ENCODE assay signal across 1 cellular context in genomic region chr7:30504347-30505173, GRCh38.
TF ChIP-seq lines count a peak whose summit lies in the region.

A gene with protein sequence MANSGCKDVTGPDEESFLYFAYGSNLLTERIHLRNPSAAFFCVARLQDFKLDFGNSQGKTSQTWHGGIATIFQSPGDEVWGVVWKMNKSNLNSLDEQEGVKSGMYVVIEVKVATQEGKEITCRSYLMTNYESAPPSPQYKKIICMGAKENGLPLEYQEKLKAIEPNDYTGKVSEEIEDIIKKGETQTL (minus strand): TSS chr7:30504829. CDS start chr7:30504709, 120 bp downstream.

TF ChIP-seq in HEK293, 187 proteins besides CTCF, POLR2A, EP300 and RAD21 (continued from another document):
- TF ChIP-seq, protein P1, sequence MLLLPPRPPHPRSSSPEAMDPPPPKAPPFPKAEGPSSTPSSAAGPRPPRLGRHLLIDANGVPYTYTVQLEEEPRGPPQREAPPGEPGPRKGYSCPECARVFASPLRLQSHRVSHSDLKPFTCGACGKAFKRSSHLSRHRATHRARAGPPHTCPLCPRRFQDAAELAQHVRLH (tag by site-specific recombination; IDR thresholded peaks at IDR 0.05): peak; percentile 77; the same call in 1 of the 2 replicates
- TF ChIP-seq, protein P2, sequence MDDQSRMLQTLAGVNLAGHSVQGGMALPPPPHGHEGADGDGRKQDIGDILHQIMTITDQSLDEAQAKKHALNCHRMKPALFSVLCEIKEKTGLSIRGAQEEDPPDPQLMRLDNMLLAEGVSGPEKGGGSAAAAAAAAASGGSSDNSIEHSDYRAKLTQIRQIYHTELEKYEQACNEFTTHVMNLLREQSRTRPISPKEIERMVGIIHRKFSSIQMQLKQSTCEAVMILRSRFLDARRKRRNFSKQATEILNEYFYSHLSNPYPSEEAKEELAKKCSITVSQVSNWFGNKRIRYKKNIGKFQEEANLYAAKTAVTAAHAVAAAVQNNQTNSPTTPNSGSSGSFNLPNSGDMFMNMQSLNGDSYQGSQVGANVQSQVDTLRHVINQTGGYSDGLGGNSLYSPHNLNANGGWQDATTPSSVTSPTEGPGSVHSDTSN (CRISPR knock-in tag; IDR thresholded peaks at IDR 0.05): peak; percentile 87
- TF ChIP-seq SCRT2 (tag by site-specific recombination; IDR thresholded peaks at IDR 0.05) (peak; percentile 42; the same call in 1 of the 2 replicates), ZXDB (tag by site-specific recombination; IDR thresholded peaks at IDR 0.05) (peak; percentile 72; the same call in 1 of the 2 replicates), ZNF211 (tag by site-specific recombination; IDR thresholded peaks at IDR 0.05; ENCODE audit: low read depth) (no peak), ZFP69B (tag by site-specific recombination; IDR thresholded peaks at IDR 0.05) (peak; percentile 99), SP2 (tag by site-specific recombination; IDR thresholded peaks at IDR 0.05) (peak; percentile 98), KLF9 (tag by site-specific recombination; IDR thresholded peaks at IDR 0.05; ENCODE audit: low read depth) (peak; percentile 21; the same call in 1 of the 2 replicates), ZNF585B (tag by site-specific recombination; IDR thresholded peaks at IDR 0.05) (no peak), KLF10 (tag by site-specific recombination; IDR thresholded peaks at IDR 0.05) (peak; percentile 21; the same call in 1 of the 2 replicates), EGR2 (tag by site-specific recombination; IDR thresholded peaks at IDR 0.05; ENCODE audit: low read depth) (peak; percentile 62), BCL11A (tag by site-specific recombination; IDR thresholded peaks at IDR 0.05; ENCODE audit: low read depth) (peak; percentile 99), ZNF600 (tag by site-specific recombination; IDR thresholded peaks at IDR 0.05) (0 out of 2 replicates have a peak, but pooled peaks have one; percentile 17), KLF7 (tag by site-specific recombination; IDR thresholded peaks at IDR 0.05; ENCODE audit: borderline replicate concordance) (no peak), ZBTB8A (tag by site-specific recombination; IDR thresholded peaks at IDR 0.05) (peak; percentile 73), ZFHX2 (tag by site-specific recombination; conservative IDR thresholded peaks at IDR 0.05) (peak; percentile 81), KLF16 (tag by site-specific recombination; IDR thresholded peaks at IDR 0.05) (peak; percentile 74; the same call in 1 of the 2 replicates), YY1 (tag by site-specific recombination; IDR thresholded peaks at IDR 0.05) (no peak), ZFP37 (tag by site-specific recombination; IDR thresholded peaks at IDR 0.05) (0 out of 2 replicates have a peak, but pooled peaks have one; percentile 31), KLF17 (tag by site-specific recombination; IDR thresholded peaks at IDR 0.05) (peak; percentile 46), ZNF501 (tag by site-specific recombination; IDR thresholded peaks at IDR 0.05) (peak; percentile 52; the same call in 1 of the 2 replicates), ELK4 (IDR thresholded peaks at IDR 0.05; ENCODE audit: borderline replicate concordance, low read depth, low read length) (no peak), ZBTB26 (tag by site-specific recombination; optimal IDR thresholded peaks at IDR 0.05) (peak; percentile 75), ZNF341 (tag by site-specific recombination; IDR thresholded peaks at IDR 0.05; ENCODE audit: low read depth) (peak; percentile 40; the same call in 1 of the 2 replicates), ZNF571 (tag by site-specific recombination; IDR thresholded peaks at IDR 0.05) (no peak), PATZ1 (tag by site-specific recombination; IDR thresholded peaks at IDR 0.05) (peak; percentile 45; the same call in 1 of the 2 replicates), HOXD13 (CRISPR knock-in tag; IDR thresholded peaks at IDR 0.05; ENCODE audit: borderline replicate concordance) (0 out of 2 replicates have a peak, but pooled peaks have one; percentile 25), FEZF1 (tag by site-specific recombination; IDR thresholded peaks at IDR 0.05) (no peak), GLIS2 (tag by site-specific recombination; IDR thresholded peaks at IDR 0.05) (peak; percentile 31; the same call in 1 of the 2 replicates), ZNF626 (tag by site-specific recombination; IDR thresholded peaks at IDR 0.05) (no peak)
- TF ChIP-seq, protein P3, sequence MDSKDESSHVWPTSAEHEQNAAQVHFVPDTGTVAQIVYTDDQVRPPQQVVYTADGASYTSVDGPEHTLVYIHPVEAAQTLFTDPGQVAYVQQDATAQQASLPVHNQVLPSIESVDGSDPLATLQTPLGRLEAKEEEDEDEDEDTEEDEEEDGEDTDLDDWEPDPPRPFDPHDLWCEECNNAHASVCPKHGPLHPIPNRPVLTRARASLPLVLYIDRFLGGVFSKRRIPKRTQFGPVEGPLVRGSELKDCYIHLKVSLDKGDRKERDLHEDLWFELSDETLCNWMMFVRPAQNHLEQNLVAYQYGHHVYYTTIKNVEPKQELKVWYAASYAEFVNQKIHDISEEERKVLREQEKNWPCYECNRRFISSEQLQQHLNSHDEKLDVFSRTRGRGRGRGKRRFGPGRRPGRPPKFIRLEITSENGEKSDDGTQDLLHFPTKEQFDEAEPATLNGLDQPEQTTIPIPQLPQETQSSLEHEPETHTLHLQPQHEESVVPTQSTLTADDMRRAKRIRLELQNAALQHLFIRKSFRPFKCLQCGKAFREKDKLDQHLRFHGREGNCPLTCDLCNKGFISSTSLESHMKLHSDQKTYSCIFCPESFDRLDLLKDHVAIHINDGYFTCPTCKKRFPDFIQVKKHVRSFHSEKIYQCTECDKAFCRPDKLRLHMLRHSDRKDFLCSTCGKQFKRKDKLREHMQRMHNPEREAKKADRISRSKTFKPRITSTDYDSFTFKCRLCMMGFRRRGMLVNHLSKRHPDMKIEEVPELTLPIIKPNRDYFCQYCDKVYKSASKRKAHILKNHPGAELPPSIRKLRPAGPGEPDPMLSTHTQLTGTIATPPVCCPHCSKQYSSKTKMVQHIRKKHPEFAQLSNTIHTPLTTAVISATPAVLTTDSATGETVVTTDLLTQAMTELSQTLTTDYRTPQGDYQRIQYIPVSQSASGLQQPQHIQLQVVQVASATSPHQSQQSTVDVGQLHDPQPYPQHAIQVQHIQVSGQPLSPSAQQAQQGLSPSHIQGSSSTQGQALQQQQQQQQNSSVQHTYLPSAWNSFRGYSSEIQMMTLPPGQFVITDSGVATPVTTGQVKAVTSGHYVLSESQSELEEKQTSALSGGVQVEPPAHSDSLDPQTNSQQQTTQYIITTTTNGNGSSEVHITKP (tag by site-specific recombination; IDR thresholded peaks at IDR 0.05): peak; percentile 43
TF ChIP-seq in HEK293: peak in this region for 40.
